In genomic region chr3:186254676-186255665, GRCh38 we compare ENCODE assay signal across 8 cellular contexts.
DNase-seq lines count a peak whose midpoint lies in the region; ATAC-seq and TF ChIP-seq lines count a peak whose summit lies in the region.

No MANE protein-coding gene starts in this region.

- peak overlapping the region; percentile 90 for H2AFZ ChIP-seq in OCI-LY7 (ENCODE audit: low read length)

- TF ChIP-seq CTCF in OCI-LY7 (conservative IDR thresholded peaks at IDR 0.05; ENCODE audit: low read length) (no peak), thyroid gland (IDR thresholded peaks at IDR 0.05) (no peak)

- H3K79me2 ChIP-seq in OCI-LY7 (ENCODE audit: insufficient read depth, low read depth, low read length), result no peaks in the 10 kb centered on the region

- BruUV-seq in OCI-LY7 (replicated peaks; lab: Mats Ljungman, UMichigan), result no TSS peak

- no peaks in the 10 kb centered on the region for H3K27me3 ChIP-seq in thyroid gland

- no peaks in the 10 kb centered on the region for H4K20me1 ChIP-seq in OCI-LY7 (ENCODE audit: insufficient read depth, low read length)

- H3K9me3 ChIP-seq in OCI-LY7 (ENCODE audit: low read length) (no peaks in the 10 kb centered on the region), thyroid gland (no peaks in the 10 kb centered on the region)

- WGBS in thyroid gland, 2 donors, result 75 to 82% methylated on average over 17 of the region's 17 CpGs

- H3K4me3 ChIP-seq in OCI-LY7 (ENCODE audit: low read depth, low read length, poor library complexity, severe bottlenecking) (peak overlapping the region; percentile 1), thyroid gland (replicated peaks in 1 of 3) (no peak overlapping the region)

- peak; percentile 70 for ATAC-seq in GM18907 (IDR thresholded peaks at IDR 0.05; ENCODE audit: unreplicated experiment)
- ATAC-seq in HG02759 (IDR thresholded peaks at IDR 0.05; ENCODE audit: unreplicated experiment), result peak; percentile 79

- POLR2A ChIA-PET in OCI-LY7 (lab: Charles Lee), result interaction anchor here (0.7 to 2.0 kb wide), 2 partner anchors 250 to 285 kb away, joined by 3 to 6 read pairs; no protein-coding TSS in a partner anchor

- H3K36me3 ChIP-seq in OCI-LY7 (ENCODE audit: insufficient read depth, low read length) (no peaks in the 10 kb centered on the region), thyroid gland (peaks cover 0 to 5% of the 10 kb centered on the region in 2 donors)

- DNase-seq in OCI-LY7 (ENCODE audit: low spot score) (peak; percentile 65), midbrain (lab: John Stamatoyannopoulos, UW) (peak; percentile 13), NCI-H345 (lab: John Stamatoyannopoulos, UW) (no peak), thyroid gland (no peak), NCI-H82 treated with DMSO at 0.1 percent for 48 hours (lab: John Stamatoyannopoulos, UW; ENCODE audit: unreplicated experiment) (no peak), NCI-H2227 treated with DMSO at 0.1 percent for 48 hours (lab: John Stamatoyannopoulos, UW) (no peak)

- intact Hi-C loops in OCI-LY7 (cut with micrococcal nuclease; ENCODE audit: unreplicated experiment) (loop anchor here (5.0 kb wide), 1 partner anchor 567 kb away; no protein-coding TSS in a partner anchor), thyroid gland (cut with DNase I) (loop anchor here (5.0 kb wide), 1 partner anchor 287 kb away; the partner anchor contains the start of gene CRYGS)

- H3K27ac ChIP-seq in OCI-LY7 (ENCODE audit: low read depth, low read length, poor library complexity, severe bottlenecking) (peak overlapping the region; percentile 4), thyroid gland (no peak overlapping the region)

- CTCF ChIA-PET in OCI-LY7 (lab: Charles Lee; ENCODE audit: unreplicated experiment), result interaction anchor here (1.0 to 1.3 kb wide), 2 partner anchors 278 to 285 kb away, joined by 4 to 5 read pairs; no protein-coding TSS in a partner anchor

- H3K4me2 ChIP-seq in OCI-LY7 (ENCODE audit: low read length), result peak overlapping the region; percentile 56

- TF ChIP-seq POLR2A in thyroid gland (IDR thresholded peaks at IDR 0.05), result no peak

- H3K9me2 ChIP-seq in OCI-LY7 (ENCODE audit: insufficient read depth, low read length), result no peaks in the 10 kb centered on the region

- H3K4me1 ChIP-seq in OCI-LY7 (ENCODE audit: insufficient read depth, low read length, poor library complexity, severe bottlenecking) (peaks cover 39% of the 10 kb centered on the region), thyroid gland (peaks cover 0 to 5% of the 10 kb centered on the region in 2 donors)

Comparison
In these comparisons a context has a peak if more than half of its experiments do, and no peak if none do; other contexts are left out.
1. DNase-seq: peak in OCI-LY7 (single experiment) and midbrain (single experiment); none in NCI-H345 (single experiment), thyroid gland (0 of 2), NCI-H82 treated with DMSO at 0.1 percent for 48 hours (single experiment) and NCI-H2227 treated with DMSO at 0.1 percent for 48 hours (single experiment).